ENCODE assay signal across 1 cellular context in genomic region chr1:20660363-20661234, GRCh38.
TF ChIP-seq lines count a peak whose summit lies in the region.

No MANE protein-coding gene starts in this region.

TF ChIP-seq in K562, 482 proteins besides CTCF, POLR2A, EP300 and RAD21 (continued from another document):
- TF ChIP-seq UBTF (IDR thresholded peaks at IDR 0.05; ENCODE audit: borderline replicate concordance in 1 of 2, low read depth in 2 of 2, low read length in 2 of 2), result peak in 1 of 2 experiments; percentile 12; a peak in 1 of 4 replicates
- 0 out of 2 replicates have a peak, but pooled peaks have one; percentile 28 for TF ChIP-seq ARID3B (CRISPR knock-in tag; IDR thresholded peaks at IDR 0.05; ENCODE audit: borderline replicate concordance)
- TF ChIP-seq MYC (IDR thresholded peaks at IDR 0.05; ENCODE audit: low read depth, low read length), result no peak
- peak; percentile 52; the same call in 1 of the 2 replicates for TF ChIP-seq MYC (CRISPR knock-in tag; IDR thresholded peaks at IDR 0.05; ENCODE audit: borderline replicate concordance, low read depth)
- no peak for TF ChIP-seq ZNF644 (tag; IDR thresholded peaks at IDR 0.05; ENCODE audit: low read depth)
- 0 out of 2 replicates have a peak, but pooled peaks have one; percentile 17 for TF ChIP-seq SMARCE1 (IDR thresholded peaks at IDR 0.05)
- no peak for TF ChIP-seq REST (CRISPR knock-in tag; IDR thresholded peaks at IDR 0.05; ENCODE audit: low read depth)
- 0 out of 2 replicates have a peak, but pooled peaks have one; percentile 9 for TF ChIP-seq KAT7 (CRISPR knock-in tag; IDR thresholded peaks at IDR 0.05; ENCODE audit: borderline replicate concordance)
- TF ChIP-seq FOXP1 (CRISPR knock-in tag; IDR thresholded peaks at IDR 0.05), result no peak
- no peak for TF ChIP-seq NR2F6 (CRISPR knock-in tag; IDR thresholded peaks at IDR 0.05)
- TF ChIP-seq RFX7 (CRISPR knock-in tag; IDR thresholded peaks at IDR 0.05), result no peak
- TF ChIP-seq E2F3 (CRISPR knock-in tag; IDR thresholded peaks at IDR 0.05), result peak; percentile 37; the same call in 1 of the 2 replicates
- no peak for TF ChIP-seq SNIP1 (IDR thresholded peaks at IDR 0.05; ENCODE audit: low read depth)
- no peak; the same call in 1 of the 2 replicates for TF ChIP-seq L3MBTL2 (IDR thresholded peaks at IDR 0.05)
- TF ChIP-seq ZBTB1 (CRISPR knock-in tag; IDR thresholded peaks at IDR 0.05; ENCODE audit: borderline replicate concordance, low read depth), result 0 out of 2 replicates have a peak, but pooled peaks have one; percentile 13
- TF ChIP-seq, protein P1, sequence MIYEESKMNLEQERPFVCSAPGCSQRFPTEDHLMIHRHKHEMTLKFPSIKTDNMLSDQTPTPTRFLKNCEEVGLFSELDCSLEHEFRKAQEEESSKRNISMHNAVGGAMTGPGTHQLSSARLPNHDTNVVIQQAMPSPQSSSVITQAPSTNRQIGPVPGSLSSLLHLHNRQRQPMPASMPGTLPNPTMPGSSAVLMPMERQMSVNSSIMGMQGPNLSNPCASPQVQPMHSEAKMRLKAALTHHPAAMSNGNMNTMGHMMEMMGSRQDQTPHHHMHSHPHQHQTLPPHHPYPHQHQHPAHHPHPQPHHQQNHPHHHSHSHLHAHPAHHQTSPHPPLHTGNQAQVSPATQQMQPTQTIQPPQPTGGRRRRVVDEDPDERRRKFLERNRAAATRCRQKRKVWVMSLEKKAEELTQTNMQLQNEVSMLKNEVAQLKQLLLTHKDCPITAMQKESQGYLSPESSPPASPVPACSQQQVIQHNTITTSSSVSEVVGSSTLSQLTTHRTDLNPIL (CRISPR knock-in tag; IDR thresholded peaks at IDR 0.05), result 0 out of 2 replicates have a peak, but pooled peaks have one; percentile 42
- TF ChIP-seq SMARCA5 (IDR thresholded peaks at IDR 0.05), result no peak
- TF ChIP-seq SPI1 (IDR thresholded peaks at IDR 0.05; ENCODE audit: borderline replicate concordance, low read depth, low read length), result peak; percentile 60; the same call in 1 of the 2 replicates
- TF ChIP-seq, protein P2, sequence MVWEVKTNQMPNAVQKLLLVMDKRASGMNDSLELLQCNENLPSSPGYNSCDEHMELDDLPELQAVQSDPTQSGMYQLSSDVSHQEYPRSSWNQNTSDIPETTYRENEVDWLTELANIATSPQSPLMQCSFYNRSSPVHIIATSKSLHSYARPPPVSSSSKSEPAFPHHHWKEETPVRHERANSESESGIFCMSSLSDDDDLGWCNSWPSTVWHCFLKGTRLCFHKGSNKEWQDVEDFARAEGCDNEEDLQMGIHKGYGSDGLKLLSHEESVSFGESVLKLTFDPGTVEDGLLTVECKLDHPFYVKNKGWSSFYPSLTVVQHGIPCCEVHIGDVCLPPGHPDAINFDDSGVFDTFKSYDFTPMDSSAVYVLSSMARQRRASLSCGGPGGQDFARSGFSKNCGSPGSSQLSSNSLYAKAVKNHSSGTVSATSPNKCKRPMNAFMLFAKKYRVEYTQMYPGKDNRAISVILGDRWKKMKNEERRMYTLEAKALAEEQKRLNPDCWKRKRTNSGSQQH (CRISPR knock-in tag; IDR thresholded peaks at IDR 0.05), result 0 out of 2 replicates have a peak, but pooled peaks have one; percentile 13
- TF ChIP-seq RCOR1 (IDR thresholded peaks at IDR 0.05; ENCODE audit: borderline replicate concordance in 1 of 2, low read depth in 2 of 2, low read length in 2 of 2), result no peak
- TF ChIP-seq DNMT1 (IDR thresholded peaks at IDR 0.05), result no peak
- TF ChIP-seq HEY1 (CRISPR knock-in tag; IDR thresholded peaks at IDR 0.05; ENCODE audit: borderline replicate concordance), result no peak
- no peak for TF ChIP-seq TCFL5 (CRISPR knock-in tag; conservative IDR thresholded peaks at IDR 0.05)
- TF ChIP-seq DDX20 (tag; IDR thresholded peaks at IDR 0.05; ENCODE audit: low read depth), result no peak
- TF ChIP-seq SRSF3 (IDR thresholded peaks at IDR 0.05; ENCODE audit: insufficient read depth, low read length), result 0 out of 2 replicates have a peak, but pooled peaks have one; percentile 70
- TF ChIP-seq, protein P3, sequence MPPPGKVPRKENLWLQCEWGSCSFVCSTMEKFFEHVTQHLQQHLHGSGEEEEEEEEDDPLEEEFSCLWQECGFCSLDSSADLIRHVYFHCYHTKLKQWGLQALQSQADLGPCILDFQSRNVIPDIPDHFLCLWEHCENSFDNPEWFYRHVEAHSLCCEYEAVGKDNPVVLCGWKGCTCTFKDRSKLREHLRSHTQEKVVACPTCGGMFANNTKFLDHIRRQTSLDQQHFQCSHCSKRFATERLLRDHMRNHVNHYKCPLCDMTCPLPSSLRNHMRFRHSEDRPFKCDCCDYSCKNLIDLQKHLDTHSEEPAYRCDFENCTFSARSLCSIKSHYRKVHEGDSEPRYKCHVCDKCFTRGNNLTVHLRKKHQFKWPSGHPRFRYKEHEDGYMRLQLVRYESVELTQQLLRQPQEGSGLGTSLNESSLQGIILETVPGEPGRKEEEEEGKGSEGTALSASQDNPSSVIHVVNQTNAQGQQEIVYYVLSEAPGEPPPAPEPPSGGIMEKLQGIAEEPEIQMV (tag; conservative IDR thresholded peaks at IDR 0.05; ENCODE audit: low read depth), result 0 out of 2 replicates have a peak, but pooled peaks have one; percentile 19
- no peak for TF ChIP-seq DIDO1 (tag; IDR thresholded peaks at IDR 0.05; ENCODE audit: low read depth)
- TF ChIP-seq NFRKB (IDR thresholded peaks at IDR 0.05; ENCODE audit: low read depth), result 0 out of 2 replicates have a peak, but pooled peaks have one; percentile 20
- TF ChIP-seq NFATC3 (IDR thresholded peaks at IDR 0.05), result no peak
- no peak for TF ChIP-seq ZNF133 (CRISPR knock-in tag; IDR thresholded peaks at IDR 0.05)
- no peak for TF ChIP-seq DEAF1 (CRISPR knock-in tag; IDR thresholded peaks at IDR 0.05)
- TF ChIP-seq, protein P4, sequence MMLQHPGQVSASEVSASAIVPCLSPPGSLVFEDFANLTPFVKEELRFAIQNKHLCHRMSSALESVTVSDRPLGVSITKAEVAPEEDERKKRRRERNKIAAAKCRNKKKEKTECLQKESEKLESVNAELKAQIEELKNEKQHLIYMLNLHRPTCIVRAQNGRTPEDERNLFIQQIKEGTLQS (IDR thresholded peaks at IDR 0.05), result no peak
- TF ChIP-seq, protein P4 (CRISPR knock-in tag; conservative IDR thresholded peaks at IDR 0.05), result 0 out of 2 replicates have a peak, but pooled peaks have one; percentile 5
- TF ChIP-seq SMC3 (conservative IDR thresholded peaks at IDR 0.05; ENCODE audit: insufficient read depth, low read depth, low read length), result no peak
TF ChIP-seq in K562: peak in this region for 15.
